Comparison of ENCODE assay signal across 8 cellular contexts in genomic region chrX:48911407-48912182, GRCh38. TPM values are rescaled to one million over a fixed set of nuclear protein-coding genes. Genes with fewer than 3 reads are reported as not detected.
DNase-seq lines count a peak whose midpoint lies in the region; ATAC-seq, FAIRE-seq and TF ChIP-seq lines count a peak whose summit lies in the region.

Gene SLC35A2 (minus strand): TSS chrX:48911646. CDS start chrX:48911636, 10 bp downstream.

- peaks cover 66% of the 10 kb centered on the region for H3K36me3 Mint-ChIP-seq in CD4-positive, alpha-beta T cell (ENCODE audit: low read depth)

- peak within 1 kb of the TSS; percentile 86 for H3K56ac ChIP-seq in H1 (replicated peaks; ENCODE audit: insufficient read length, low read depth, low read length)

- H3K9me3 ChIP-seq in CD4-positive, alpha-beta T cell (ENCODE audit: control insufficient read depth, low read length): no peaks in the 10 kb centered on the region
- H3K9me3 ChIP-seq in HUES48 (ENCODE audit: control insufficient read depth, insufficient read depth, low read length) (peaks cover 26% of the 10 kb centered on the region), NT2/D1 (ENCODE audit: insufficient read depth, low read length) (no peaks in the 10 kb centered on the region), H1 (ENCODE audit: insufficient read depth in 2 of 2, low read depth in 1 of 2, low read length in 1 of 2) (no peaks in the 10 kb centered on the region; a peak in 1 of 4 replicates), mesenchymal stem cell (ENCODE audit: control insufficient read depth, low read length) (peaks cover 3% of the 10 kb centered on the region)

- peaks cover 5% of the 10 kb centered on the region for H3K27me3 Mint-ChIP-seq in CD4-positive, alpha-beta T cell

- intact Hi-C loops in CD4-positive, alpha-beta T cell (cut with DNase I, micrococcal nuclease): loop anchor here (2.0 to 10.0 kb wide), 5 partner anchors 15 to 1257 kb away; partner anchors contain the start of genes ELK1 (in 1 of the 2), PQBP1 (in 1 of the 2), TIMM17B (in 1 of the 2) and UXT (in 1 of the 2)

- H4K91ac ChIP-seq in H1 (replicated peaks; ENCODE audit: insufficient read length, low read length): no peak within 1 kb of the TSS
- H4K91ac ChIP-seq in mesenchymal stem cell (ENCODE audit: low read length): peak within 1 kb of the TSS; percentile 83

- peak within 1 kb of the TSS; percentile 52; the same call in 1 of the 2 replicates for H2BK5ac ChIP-seq in H1 (ENCODE audit: low read depth, low read length)
- H2BK5ac ChIP-seq in mesenchymal stem cell (ENCODE audit: low read depth, low read length, poor library complexity, severe bottlenecking): peak within 1 kb of the TSS; percentile 94

- H3K27ac ChIP-seq in CD4-positive, alpha-beta T cell (ENCODE audit: low read depth, low read length): peak within 1 kb of the TSS; percentile 79
- H3K27ac ChIP-seq in HUES48 (ENCODE audit: low read depth, low read length) (peak within 1 kb of the TSS; percentile 94), H1 (ENCODE audit: low read depth, low read length) (peak within 1 kb of the TSS; percentile 75; the same call in 1 of the 2 replicates), mesenchymal stem cell (ENCODE audit: low read length, poor library complexity, severe bottlenecking) (peak within 1 kb of the TSS; percentile 94)

- H4K8ac ChIP-seq in H1 (ENCODE audit: extremely low read depth, insufficient read depth, low read length) (no peak within 1 kb of the TSS), mesenchymal stem cell (ENCODE audit: low read length) (peak within 1 kb of the TSS; percentile 82)

- peak; percentile 88 for FAIRE-seq in H1 (lab: Jason Lieb, UNC)

- no peak within 1 kb of the TSS for H2AK5ac ChIP-seq in H1 (ENCODE audit: low read depth, low read length)
- H2AK5ac ChIP-seq in mesenchymal stem cell (ENCODE audit: low read length, severe bottlenecking): no peak within 1 kb of the TSS

- POLR2A ChIA-PET in CD4-positive, alpha-beta T cell (lab: Charles Lee): interaction anchor here (0.6 to 4.7 kb wide), 18 partner anchors 8 to 263 kb away, joined by 3 to 97 read pairs (median 7); partner anchors contain the start of genes GRIPAP1, OTUD5, PQBP1 and TIMM17B
- POLR2A ChIA-PET in H1 (lab: Charles Lee; ENCODE audit: partially characterized antibody): interaction anchor here (0.6 to 30.9 kb wide), 24 partner anchors 9 to 276 kb away, joined by 3 to 572 read pairs (median 4); partner anchors contain the start of genes ERAS, KCND1, OTUD5 and PQBP1

- H2AFZ ChIP-seq in H1 (ENCODE audit: low read length) (no peak within 1 kb of the TSS), mesenchymal stem cell (ENCODE audit: low read depth, low read length) (no peak within 1 kb of the TSS)

- no peaks in the 10 kb centered on the region for H3K9me3 Mint-ChIP-seq in CD4-positive, alpha-beta T cell

- H3K18ac ChIP-seq in H1 (ENCODE audit: extremely low read depth, low read length) (no peak within 1 kb of the TSS; the same call in 1 of the 2 replicates), mesenchymal stem cell (ENCODE audit: low read depth in 1 of 2, low read length in 2 of 2) (peak within 1 kb of the TSS; percentile 68 to 75)

- no peak for TF ChIP-seq RAD21 in H1 (IDR thresholded peaks at IDR 0.05 in 1 of 2, conservative IDR thresholded peaks at IDR 0.05 in 1 of 2; ENCODE audit: low read depth in 2 of 2, low read length in 2 of 2)

- H3K4me3 Mint-ChIP-seq in CD4-positive, alpha-beta T cell: peak within 1 kb of the TSS; percentile 88

- peak; percentile 74 for ATAC-seq in CD4-positive, alpha-beta T cell (ENCODE audit: poor library complexity)

- H3K23me2 ChIP-seq in H1 (ENCODE audit: low read depth, low read length): no peaks in the 10 kb centered on the region

- CTCF ChIA-PET in CD4-positive, alpha-beta T cell (lab: Charles Lee): interaction anchor here (1.0 to 1.6 kb wide), 3 partner anchors 20 to 263 kb away, joined by 3 to 11 read pairs (median 8); no protein-coding TSS in a partner anchor
- CTCF ChIA-PET in H1 (lab: Charles Lee; ENCODE audit: partially characterized antibody): interaction anchor here (0.6 to 1.4 kb wide), 4 partner anchors 16 to 129 kb away, joined by 3 to 4 read pairs (median 3); no protein-coding TSS in a partner anchor

- H3K23ac ChIP-seq in H1 (ENCODE audit: insufficient read length) (no peak within 1 kb of the TSS), mesenchymal stem cell (ENCODE audit: low read length in 2 of 2) (no peak within 1 kb of the TSS)

- H3K4me1 ChIP-seq in HUES48 (ENCODE audit: control insufficient read depth, insufficient read depth, low read length) (peaks cover 12% of the 10 kb centered on the region; the same call in 1 of the 2 replicates), NT2/D1 (ENCODE audit: insufficient read depth, insufficient read length) (peaks cover 5% of the 10 kb centered on the region), H1 (replicated peaks in 1 of 4; ENCODE audit: control insufficient read depth in 3 of 4, insufficient read depth in 4 of 4, low read length in 3 of 4) (peaks cover 0 to 4% (median 3%) of the 10 kb centered on the region in 4 experiments; a peak in 5 of 7 replicates), mesenchymal stem cell (ENCODE audit: control insufficient read depth, insufficient read depth, low read depth, low read length) (peaks cover 7% of the 10 kb centered on the region)

- no peak for TF ChIP-seq POLR2A in H1 (IDR thresholded peaks at IDR 0.05; ENCODE audit: control extremely low read depth in 1 of 2, low read depth in 2 of 2, low read length in 2 of 2)

- H3K4me2 ChIP-seq in H1 (ENCODE audit: insufficient read depth in 1 of 2, low read depth in 2 of 2, low read length in 2 of 2) (peak within 1 kb of the TSS; percentile 65 to 71), mesenchymal stem cell (ENCODE audit: low read length, poor library complexity, severe bottlenecking) (peak within 1 kb of the TSS; percentile 74)

- peak; percentile 83 to 91 (median 86) for DNase-seq in CD4-positive, alpha-beta T cell
- DNase-seq in GM20000 (ENCODE audit: low spot score) (peak; percentile 71), NT2/D1 (ENCODE audit: low read depth, low spot score) (no peak), H1 (ENCODE audit: low read depth in 1 of 2, low spot score in 2 of 2) (peak in 1 of 2 experiments; percentile 85), mesenchymal stem cell (peak; percentile 83)
- peak; percentile 67 to 85 (median 71) for DNase-seq in activated CD8-positive, alpha-beta memory T cell treated with anti-CD3 and anti-CD28 coated beads for 48 hours (ENCODE audit: low read depth in 2 of 3, low spot score in 2 of 3)
- peak; percentile 69 for DNase-seq in stimulated activated CD8-positive, alpha-beta memory T cell treated with anti-CD3 and anti-CD28 coated beads, Interleukin-12 subunit alpha, Interleukin-12 subunit beta, amount 100 ng/mL, for 24 hours (ENCODE audit: extremely low read depth)

- H4K20me1 ChIP-seq in H1 (replicated peaks in 1 of 2; ENCODE audit: control insufficient read depth in 1 of 2, insufficient read depth in 2 of 2, low read length in 2 of 2): peaks cover 10 to 14% of the 10 kb centered on the region in 2 experiments

- H2BK12ac ChIP-seq in H1 (ENCODE audit: low read depth, low read length) (no peak within 1 kb of the TSS; the same call in 1 of the 2 replicates), mesenchymal stem cell (ENCODE audit: low read length in 2 of 2) (no peak within 1 kb of the TSS)

- no peaks in the 10 kb centered on the region; the same call in 1 of the 2 replicates for H3K79me1 ChIP-seq in H1 (ENCODE audit: low read depth, low read length)
- peaks cover 14% of the 10 kb centered on the region for H3K79me1 ChIP-seq in mesenchymal stem cell (replicated peaks; ENCODE audit: low read length, poor library complexity, severe bottlenecking)

- H3K4me3 ChIP-seq in HUES48 (ENCODE audit: low read depth, low read length) (peak within 1 kb of the TSS; percentile 87), NT2/D1 (ENCODE audit: insufficient read length, low read depth) (peak within 1 kb of the TSS; percentile 95), H1 (ENCODE audit: extremely low read depth in 1 of 4, insufficient read depth in 2 of 4, low read depth in 3 of 4, low read length in 4 of 4) (peak within 1 kb of the TSS; percentile 62 to 94 (median 80)), mesenchymal stem cell (ENCODE audit: insufficient read depth in 1 of 2, low read depth in 1 of 2, low read length in 2 of 2) (peak within 1 kb of the TSS; percentile 82 to 88)

- H2BK20ac ChIP-seq in H1 (ENCODE audit: low read length): no peak within 1 kb of the TSS

- H3K9ac ChIP-seq in HUES48 (ENCODE audit: low read depth, low read length) (peak within 1 kb of the TSS; percentile 83), NT2/D1 (ENCODE audit: insufficient read length, low read depth) (peak within 1 kb of the TSS; percentile 96), H1 (replicated peaks in 1 of 4; ENCODE audit: extremely low read depth in 1 of 4, low read depth in 3 of 4, low read length in 3 of 4) (peak within 1 kb of the TSS; percentile 59 to 77 (median 61)), mesenchymal stem cell (ENCODE audit: low read length) (peak within 1 kb of the TSS; percentile 93)

- H3K36me3 ChIP-seq in HUES48 (ENCODE audit: control insufficient read depth, insufficient read depth, low read length) (peaks cover 49% of the 10 kb centered on the region), NT2/D1 (ENCODE audit: insufficient read depth, insufficient read length, low read length) (peaks cover 58% of the 10 kb centered on the region), H1 (ENCODE audit: control insufficient read depth in 2 of 4, insufficient read depth in 4 of 4, low read length in 3 of 4) (peaks cover 11 to 38% (median 27%) of the 10 kb centered on the region in 4 experiments; a peak in 7 of 8 replicates), mesenchymal stem cell (ENCODE audit: control insufficient read depth in 1 of 2, insufficient read depth in 2 of 2, low read depth in 1 of 2, low read length in 2 of 2) (peaks cover 21 to 31% of the 10 kb centered on the region in 2 experiments)

- peaks cover 0 to 34% of the 10 kb centered on the region in 2 experiments; a peak in 2 of 4 replicates for H3K79me2 ChIP-seq in H1 (ENCODE audit: control insufficient read depth in 1 of 2, insufficient read depth in 2 of 2, low read length in 2 of 2)

- TF ChIP-seq CTCF in CD4-positive, alpha-beta T cell (IDR thresholded peaks at IDR 0.05): no peak
- TF ChIP-seq CTCF in GM20000 (IDR thresholded peaks at IDR 0.05; ENCODE audit: extremely low read depth, missing control alignments) (no peak), H1 (IDR thresholded peaks at IDR 0.05; ENCODE audit: control extremely low read depth in 1 of 3, insufficient read depth in 1 of 3, low read depth in 1 of 3, low read length in 3 of 3) (no peak)

- H3K27ac Mint-ChIP-seq in CD4-positive, alpha-beta T cell: peak within 1 kb of the TSS; percentile 94

- no peak for TF ChIP-seq EP300 in H1 (IDR thresholded peaks at IDR 0.05; ENCODE audit: borderline replicate concordance in 1 of 2, low read depth in 2 of 2, low read length in 2 of 2)

- H3K4me1 Mint-ChIP-seq in CD4-positive, alpha-beta T cell (ENCODE audit: low read depth): peaks cover 50% of the 10 kb centered on the region

- 1% methylated on average over 27 of the region's 60 CpGs; no CpG with 5 or more reads in 1 of the 2 experiments for WGBS in H1 (ENCODE audit: extremely low coverage in 1 of 2, insufficient coverage in 1 of 2, insufficient read length in 1 of 2, insufficient replicate concordance in 2 of 2, low coverage in 1 of 2, low lambda C conversion rate in 2 of 2, missing lambda C conversion rate in 1 of 2), 2 experiments
- WGBS in mesenchymal stem cell: under 1% methylated on average over 51 of the region's 60 CpGs

- H2BK120ac ChIP-seq in H1 (replicated peaks; ENCODE audit: low read depth, low read length): no peak within 1 kb of the TSS
- H2BK120ac ChIP-seq in mesenchymal stem cell (ENCODE audit: low read depth, low read length): peak within 1 kb of the TSS; percentile 5

- no peak within 1 kb of the TSS for H2BK15ac ChIP-seq in H1 (ENCODE audit: low read length)
- H2BK15ac ChIP-seq in mesenchymal stem cell (ENCODE audit: low read depth, poor library complexity, severe bottlenecking): peak within 1 kb of the TSS; percentile 23

- peak within 1 kb of the TSS; percentile 91 for H4K5ac ChIP-seq in H1 (ENCODE audit: insufficient read length, low read depth, low read length)

- H3K14ac ChIP-seq in H1 (ENCODE audit: insufficient read length) (no peak within 1 kb of the TSS), mesenchymal stem cell (ENCODE audit: low read length in 2 of 2) (no peak within 1 kb of the TSS)

- H3K27me3 ChIP-seq in CD4-positive, alpha-beta T cell (ENCODE audit: control insufficient read depth, insufficient read depth, low read length): no peaks in the 10 kb centered on the region
- no peaks in the 10 kb centered on the region for H3K27me3 ChIP-seq in HUES48 (ENCODE audit: control insufficient read depth, insufficient read depth, low read length)
- no peaks in the 10 kb centered on the region for H3K27me3 ChIP-seq in NT2/D1 (ENCODE audit: insufficient read depth, insufficient read length)
- no peaks in the 10 kb centered on the region for H3K27me3 ChIP-seq in H1 (replicated peaks in 1 of 4; ENCODE audit: control insufficient read depth in 3 of 4, extremely low read depth in 1 of 4, insufficient read depth in 3 of 4, low read length in 3 of 4)
- H3K27me3 ChIP-seq in mesenchymal stem cell (ENCODE audit: control insufficient read depth in 1 of 2, insufficient read depth in 1 of 2, low read length in 2 of 2): peaks cover 0 to 3% of the 10 kb centered on the region in 2 experiments

- H3K4ac ChIP-seq in H1 (replicated peaks; ENCODE audit: insufficient read length, low read depth, low read length) (no peak within 1 kb of the TSS), mesenchymal stem cell (ENCODE audit: low read depth in 1 of 2, low read length in 2 of 2) (peak within 1 kb of the TSS in 1 of 2 experiments; percentile 65)

RNA-seq across cellular contexts. Expression of gene SLC35A2, which starts in this region (rescaled TPM):
- 10 to 100 TPM; 19.1 to 21.8 TPM for total RNA-seq in CD4-positive, alpha-beta T cell
- 20.4 and 21.4 TPM in 2 replicates for total RNA-seq in H1 (2021; fragmentation: NEBNext Ultra II Directional; extraction: Animal tissue kit (Norgen Biotek cat#: 25700))
- polyA plus RNA-seq in H1 (2011; rRNA removed): 48.3 and 52.1 TPM in 2 replicates
- polyA plus RNA-seq in H1 (2011; cell fraction: cytosol; rRNA removed): 28.7 TPM
- polyA plus RNA-seq in H1 (2011; cell fraction: nucleus; rRNA removed): 47.9 TPM
- polyA plus RNA-seq in H1 (2012, experiment 1 of 2): 16.1 to 23.4 TPM (median 21.7 TPM) in 4 replicates
- 18.4 TPM for polyA plus RNA-seq in H1 (2012, experiment 2 of 2)
- polyA plus RNA-seq in H1 (2013, experiment 1 of 2): 24.6 TPM
- polyA plus RNA-seq in H1 (2013, experiment 2 of 2): 26.8 TPM
- polyA minus RNA-seq in H1 (2011; rRNA and poly(A)+ RNA removed): 39.4 and 40.0 TPM in 2 replicates
- 14.3 TPM for polyA minus RNA-seq in H1 (2011; cell fraction: cytosol; rRNA and poly(A)+ RNA removed)
- polyA minus RNA-seq in H1 (2011; cell fraction: nucleus; rRNA and poly(A)+ RNA removed): 9.2 TPM
- 38.4 TPM for polyA plus RNA-seq in mesenchymal stem cell (2013, experiment 1 of 2)
- polyA plus RNA-seq in mesenchymal stem cell (2013, experiment 2 of 2): 38.1 TPM
